Comparison of ENCODE assay signal across 10 cellular contexts in genomic region chr7:28375729-28376128, GRCh38.
"Had no signal": no experiment of that assay in that cellular context is flagged by ENCODE, and none has a peak within 500 bp of the region (broad histone marks: within the 10 kb centered on the region; RNA-seq: fewer than 3 reads in every experiment).

No MANE protein-coding gene starts in this region.

- H3K4me2 ChIP-seq: KMS-11 had no signal

- H3K4me1 ChIP-seq: HAP-1 had no signal

- DNase-seq: GM23248, GOT3, H7, HFFc6, IMR-90, KBM-7 had no signal

- H3K36me3 ChIP-seq: HAP-1 had no signal

- H3K9me3 ChIP-seq: HAP-1 had no signal

- ATAC-seq: HCT116 had no signal

- H3K27ac Mint-ChIP-seq: HFFc6 had no signal

- H3K9ac ChIP-seq: GM23248, KMS-11 had no signal

- H3K9me3 Mint-ChIP-seq: HFFc6 had no signal

- H2AFZ ChIP-seq: GM23248 had no signal

- H3K4me3 Mint-ChIP-seq: HFFc6 had no signal

- H3K4me3 ChIP-seq: GM23248, HAP-1 had no signal

- H3K27ac ChIP-seq: GM23248, HL-60, KMS-11 had no signal
